17 cellular contexts compared by ENCODE assay signal in genomic region chr7:43879477-43879876, GRCh38. TPM values are rescaled to one million over a fixed set of nuclear protein-coding genes. Genes with fewer than 3 reads are reported as not detected.
DNase-seq lines count a peak whose midpoint lies in the region; ATAC-seq and TF ChIP-seq lines count a peak whose summit lies in the region.
"Had no signal": no experiment of that assay in that cellular context is flagged by ENCODE, and none has a peak within 500 bp of the region (broad histone marks: within the 10 kb centered on the region; RNA-seq: fewer than 3 reads in every experiment).

No MANE protein-coding gene starts in this region.

- H3K79me2 ChIP-seq in mammary epithelial cell (ENCODE audit: insufficient read depth, low read length): peaks cover 24% of the 10 kb centered on the region

- TF ChIP-seq POLR2A in breast epithelium (IDR thresholded peaks at IDR 0.05): no peak

- dilution Hi-C loops in mammary epithelial cell (cut with HindIII; ENCODE audit: low sequenced_read_pairs): no loop called here

- WGBS in mammary epithelial cell (ENCODE audit: low coverage, missing lambda C conversion rate): 80% methylated on average over 2 of the region's 2 CpGs

- in situ Hi-C loops in mammary epithelial cell (cut with MboI; ENCODE audit: low sequenced_read_pairs in 2 of 2): no loop called here
- in situ Hi-C loops in astrocyte of the cerebellum (cut with HindIII; ENCODE audit: low sequenced_read_pairs): no loop called here

- H3K27me3 ChIP-seq in mammary epithelial cell (ENCODE audit: insufficient read depth, low read length) (no peaks in the 10 kb centered on the region), breast epithelium (no peaks in the 10 kb centered on the region)
- H3K27me3 ChIP-seq in effector memory CD4-positive, alpha-beta T cell (replicated peaks; ENCODE audit: control insufficient read depth, insufficient read depth, low read length, poor library complexity, severe bottlenecking): no peaks in the 10 kb centered on the region
- H3K27me3 ChIP-seq: sigmoid colon, transverse colon had no signal

- intact Hi-C loops in mammary epithelial cell (cut with micrococcal nuclease) (no loop called here), breast epithelium (cut with DNase I; ENCODE audit: low total_unique reads) (no loop called here)

- H3K9me3 ChIP-seq in mammary epithelial cell (replicated peaks; ENCODE audit: insufficient read depth, low read length): no peaks in the 10 kb centered on the region
- H3K9me3 ChIP-seq in breast epithelium: no peaks in the 10 kb centered on the region
- H3K9me3 ChIP-seq in effector memory CD4-positive, alpha-beta T cell (ENCODE audit: control insufficient read depth, low read length): no peaks in the 10 kb centered on the region
- H3K9me3 ChIP-seq: sigmoid colon, transverse colon had no signal

- BruUV-seq in mammary epithelial cell (replicated peaks; lab: Mats Ljungman, UMichigan): no TSS peak

- H3K36me3 ChIP-seq in mammary epithelial cell (ENCODE audit: insufficient read depth, low read length) (peaks cover 30% of the 10 kb centered on the region), breast epithelium (peaks cover 6% of the 10 kb centered on the region)
- peaks cover 54% of the 10 kb centered on the region for H3K36me3 ChIP-seq in effector memory CD4-positive, alpha-beta T cell (ENCODE audit: control insufficient read depth, insufficient read depth, low read length)

- H3K27ac ChIP-seq in mammary epithelial cell (ENCODE audit: insufficient read depth, low read depth, low read length) (no peak overlapping the region), breast epithelium (no peak overlapping the region)
- no peak overlapping the region for H3K27ac ChIP-seq in effector memory CD4-positive, alpha-beta T cell (ENCODE audit: insufficient read depth, low read length, poor library complexity, severe bottlenecking)
- H3K27ac ChIP-seq: PC-9 had no signal

- H3K4me2 ChIP-seq in mammary epithelial cell (ENCODE audit: insufficient read depth, low read depth, low read length): no peak overlapping the region
- H3K4me2 ChIP-seq: PC-9 had no signal

- no peak overlapping the region for H3K4me3 ChIP-seq in mammary epithelial cell (replicated peaks in 1 of 3; ENCODE audit: insufficient read depth in 1 of 3, low read depth in 2 of 3, low read length in 3 of 3)
- no peak overlapping the region for H3K4me3 ChIP-seq in breast epithelium
- no peak overlapping the region for H3K4me3 ChIP-seq in astrocyte of the cerebellum (ENCODE audit: low read depth, low read length)
- H3K4me3 ChIP-seq in effector memory CD4-positive, alpha-beta T cell (ENCODE audit: insufficient read depth, low read depth, low read length, poor library complexity, severe bottlenecking): no peak overlapping the region
- H3K4me3 ChIP-seq: PC-9, sigmoid colon, transverse colon had no signal

- CTCF ChIA-PET in mammary epithelial cell (lab: Charles Lee; ENCODE audit: low non-redundant PET): no interaction called here

- no peak for TF ChIP-seq CTCF in mammary epithelial cell (conservative IDR thresholded peaks at IDR 0.05 in 1 of 2, IDR thresholded peaks at IDR 0.05 in 1 of 2; ENCODE audit: extremely low read depth in 1 of 2, insufficient read depth in 1 of 2, low read depth in 1 of 2, low read length in 2 of 2)
- TF ChIP-seq CTCF in breast epithelium (IDR thresholded peaks at IDR 0.05): no peak
- no peak for TF ChIP-seq CTCF in astrocyte of the cerebellum (IDR thresholded peaks at IDR 0.05; ENCODE audit: low read depth, low read length, missing control alignments)

- no peaks in the 10 kb centered on the region for H4K20me1 ChIP-seq in mammary epithelial cell (ENCODE audit: insufficient read depth, low read length)

- peaks cover under 1% of the 10 kb centered on the region for H3K4me1 ChIP-seq in mammary epithelial cell (ENCODE audit: insufficient read depth, low read length)
- H3K4me1 ChIP-seq in breast epithelium: no peaks in the 10 kb centered on the region
- no peaks in the 10 kb centered on the region for H3K4me1 ChIP-seq in effector memory CD4-positive, alpha-beta T cell (ENCODE audit: control insufficient read depth, insufficient read depth, low read length, poor library complexity, severe bottlenecking)
- H3K4me1 ChIP-seq: transverse colon had no signal

- no peak overlapping the region for H2AFZ ChIP-seq in mammary epithelial cell (ENCODE audit: low read depth, low read length)
- H2AFZ ChIP-seq: PC-9 had no signal

- DNase-seq in mammary epithelial cell (peak; percentile 48), breast epithelium (ENCODE audit: low spot score in 2 of 2) (no peak), astrocyte of the cerebellum (ENCODE audit: low read depth) (peak; percentile 35), glomerular visceral epithelial cell (ENCODE audit: extremely low spot score) (peak; percentile 65)
- DNase-seq in effector memory CD4-positive, alpha-beta T cell: no peak
- DNase-seq: activated CD8-positive, alpha-beta T cell treated with anti-CD3 and anti-CD28 coated beads, Interleukin-2, amount 10 ng/mL, durations not matched to agents 7 days and 5 days; activated naive CD8-positive, alpha-beta T cell treated with anti-CD3 and anti-CD28 coated beads, Interleukin-2, amount 50 U/mL, for 24 hours; DND-41; immature natural killer cell; NCI-H2171; PC-9; sigmoid colon; T-helper 2 cell; transverse colon had no signal

- ATAC-seq in GM19395 (IDR thresholded peaks at IDR 0.05; ENCODE audit: unreplicated experiment) (no peak), HG02610 (IDR thresholded peaks at IDR 0.05; ENCODE audit: unreplicated experiment) (no peak), GM18511 (IDR thresholded peaks at IDR 0.05; ENCODE audit: unreplicated experiment) (no peak)
- ATAC-seq: activated CD8-positive, alpha-beta T cell treated with anti-CD3 and anti-CD28 coated beads, Interleukin-2, amount 10 ng/mL, durations not matched to agents 7 days and 5 days; activated naive CD8-positive, alpha-beta T cell treated with anti-CD3 and anti-CD28 coated beads, Interleukin-2, amount 50 U/mL, for 24 hours had no signal

- no peak overlapping the region for H3K9ac ChIP-seq in mammary epithelial cell (ENCODE audit: insufficient read depth, low read length)

RNA-seq across cellular contexts. Expression of gene MRPS24, which starts 10.2 kb away (rescaled TPM):
- total RNA-seq in mammary epithelial cell (100 to 1,000 TPM in 1 of 2 donors, 10 to 100 TPM in 1; 49.0 to 114 TPM), breast epithelium (10 to 100 TPM; 75.4 to 86.1 (median 81.0) TPM)
- 149 TPM for polyA plus RNA-seq in mammary epithelial cell
- polyA minus RNA-seq in mammary epithelial cell: 144 TPM

RNA-seq across cellular contexts. Expression of gene URGCP, which starts 26.9 kb away (rescaled TPM):
- total RNA-seq in mammary epithelial cell (10 to 100 TPM; 28.0 to 40.5 TPM), breast epithelium (10 to 100 TPM; 29.2 to 39.2 (median 29.9) TPM)
- 21.8 TPM for polyA plus RNA-seq in mammary epithelial cell
- 76.9 TPM for polyA minus RNA-seq in mammary epithelial cell

RNA-seq across cellular contexts. Expression of gene UBE2D4, which starts 46.8 kb away (rescaled TPM):
- total RNA-seq in mammary epithelial cell: 1 to 10 TPM; 3.9 to 7.7 TPM
- polyA plus RNA-seq in mammary epithelial cell: 8.7 TPM
- 8.8 TPM for polyA minus RNA-seq in mammary epithelial cell
- 10 to 100 TPM; 14.7 to 34.1 (median 15.4) TPM for total RNA-seq in breast epithelium

Comparison
In these comparisons a context has a peak if more than half of its experiments do, and no peak if none do; other contexts are left out.
1. DNase-seq: peak in mammary epithelial cell (single experiment), astrocyte of the cerebellum (single experiment) and glomerular visceral epithelial cell (single experiment); none in breast epithelium (0 of 2) and effector memory CD4-positive, alpha-beta T cell (0 of 3).